In the genomic region with DNA sequence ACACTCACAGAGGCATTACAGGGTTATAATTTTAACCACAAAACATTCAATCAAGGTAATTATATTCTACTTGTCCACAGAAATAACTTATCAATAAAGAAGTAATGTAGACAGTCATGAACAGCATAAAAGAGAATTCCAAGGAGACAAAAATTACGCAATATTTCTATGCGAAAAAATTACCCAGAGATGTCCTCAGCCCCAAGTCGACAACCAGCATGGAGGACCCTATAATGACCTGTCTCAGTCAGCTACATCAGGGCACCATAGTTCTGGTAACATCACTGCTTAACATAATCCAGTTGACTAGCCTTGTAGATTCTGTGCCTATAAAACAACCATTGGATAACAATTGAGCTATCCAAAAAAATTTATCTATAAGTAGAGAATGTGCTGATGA, we compare ENCODE assay signal across 1 cellular context.
TF ChIP-seq lines count a peak whose summit lies in the region.

No MANE protein-coding gene starts in this region.

TF ChIP-seq in K562, 482 proteins besides CTCF, POLR2A, EP300 and RAD21 (continued from another document):
- 0 out of 2 replicates have a peak, but pooled peaks have one; percentile 25 for TF ChIP-seq CEBPB (tag; IDR thresholded peaks at IDR 0.05)
- no peak for TF ChIP-seq CEBPG (CRISPR knock-in tag; IDR thresholded peaks at IDR 0.05)
- TF ChIP-seq CEBPG (tag; conservative IDR thresholded peaks at IDR 0.05 in 1 of 2, IDR thresholded peaks at IDR 0.05 in 1 of 2), result peak in 1 of 2 experiments; percentile 85; a peak in 2 of 4 replicates
- TF ChIP-seq ID3 (CRISPR knock-in tag; IDR thresholded peaks at IDR 0.05), result no peak
- no peak for TF ChIP-seq ID3 (tag; IDR thresholded peaks at IDR 0.05)
- no peak for TF ChIP-seq ZNF79 (CRISPR knock-in tag; IDR thresholded peaks at IDR 0.05; ENCODE audit: low read depth)
